In the genomic region with DNA sequence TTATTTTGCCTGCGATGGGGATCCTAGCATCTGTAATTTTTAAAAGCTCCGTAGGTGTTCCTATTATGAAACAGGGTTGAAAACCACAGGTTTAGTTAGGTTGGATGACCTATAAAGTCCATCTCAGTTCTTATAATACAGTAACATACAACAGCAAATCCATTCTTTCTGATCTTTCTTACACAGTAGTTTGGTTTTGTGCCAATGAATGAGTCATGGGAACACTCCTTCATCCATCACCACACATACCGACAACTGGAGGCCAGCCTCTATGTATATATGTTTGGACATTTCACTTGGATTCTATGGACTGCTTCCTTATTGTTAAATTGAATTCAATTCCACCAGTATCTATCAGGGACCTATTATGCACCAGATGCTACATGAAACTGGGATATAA, we compare ENCODE assay signal across 13 cellular contexts.
DNase-seq lines count a peak whose midpoint lies in the region; ATAC-seq and TF ChIP-seq lines count a peak whose summit lies in the region.
"Had no signal": no experiment of that assay in that cellular context is flagged by ENCODE, and none has a peak within 500 bp of the region (broad histone marks: within the 10 kb centered on the region; RNA-seq: fewer than 3 reads in every experiment).

No MANE protein-coding gene starts in this region.

- DNase-seq in left ventricle myocardium superior = no peak
- DNase-seq in Right ventricle myocardium superior = no peak
- DNase-seq in SW480 (ENCODE audit: low spot score) = peak; percentile 83
- DNase-seq in fibroblast of villous mesenchyme (ENCODE audit: low read depth) = peak; percentile 39
- no peak for DNase-seq in effector CD4-positive, alpha-beta T cell
- no peak for DNase-seq in activated CD8-positive, alpha-beta T cell treated with anti-CD3 and anti-CD28 coated beads, Interleukin-2, amount 10 ng/mL, durations not matched to agents 7 days and 5 days
- no peak for DNase-seq in NCI-H524 (lab: John Stamatoyannopoulos, UW)
- DNase-seq: activated CD4-positive, alpha-beta memory T cell treated with anti-CD3 and anti-CD28 coated beads, Interleukin-2, amount 10 ng/mL, durations not matched to agents 7 days and 5 days; islet precursor cell; ovary had no signal

- no peaks in the 10 kb centered on the region for H3K27me3 Mint-ChIP-seq in activated CD8-positive, alpha-beta T cell treated with anti-CD3 and anti-CD28 coated beads, Interleukin-2, amount 10 ng/mL, durations not matched to agents 7 days and 5 days (ENCODE audit: low read depth)
- H3K27me3 Mint-ChIP-seq: activated CD4-positive, alpha-beta memory T cell treated with anti-CD3 and anti-CD28 coated beads, Interleukin-2, amount 10 ng/mL, durations not matched to agents 7 days and 5 days; activated naive CD4-positive, alpha-beta T cell treated with anti-CD3 and anti-CD28 coated beads, Interleukin-2, amount 50 U/mL, for 24 hours had no signal

- CTCF ChIA-PET in activated CD8-positive, alpha-beta T cell treated with anti-CD3 and anti-CD28 coated beads, Interleukin-2, amount 10 ng/mL, durations not matched to agents 7 days and 5 days (lab: Charles Lee) = no interaction called here

- ATAC-seq in left ventricle myocardium superior (peak; percentile 31), Right ventricle myocardium superior (ENCODE audit: poor library complexity) (no peak), GM18868 (IDR thresholded peaks at IDR 0.05; ENCODE audit: unreplicated experiment) (no peak)
- ATAC-seq in activated CD8-positive, alpha-beta T cell treated with anti-CD3 and anti-CD28 coated beads, Interleukin-2, amount 10 ng/mL, durations not matched to agents 7 days and 5 days = no peak

- no peaks in the 10 kb centered on the region for H3K36me3 Mint-ChIP-seq in activated CD8-positive, alpha-beta T cell treated with anti-CD3 and anti-CD28 coated beads, Interleukin-2, amount 10 ng/mL, durations not matched to agents 7 days and 5 days (ENCODE audit: low read depth)

- no peaks in the 10 kb centered on the region for H3K4me1 Mint-ChIP-seq in activated CD8-positive, alpha-beta T cell treated with anti-CD3 and anti-CD28 coated beads, Interleukin-2, amount 10 ng/mL, durations not matched to agents 7 days and 5 days (ENCODE audit: low read depth)
- H3K4me1 Mint-ChIP-seq: activated CD4-positive, alpha-beta memory T cell treated with anti-CD3 and anti-CD28 coated beads, Interleukin-2, amount 10 ng/mL, durations not matched to agents 7 days and 5 days; activated naive CD4-positive, alpha-beta T cell treated with anti-CD3 and anti-CD28 coated beads, Interleukin-2, amount 50 U/mL, for 24 hours had no signal

- POLR2A ChIA-PET in activated CD8-positive, alpha-beta T cell treated with anti-CD3 and anti-CD28 coated beads, Interleukin-2, amount 10 ng/mL, durations not matched to agents 7 days and 5 days (lab: Charles Lee) = no interaction called here

- H3K4me3 ChIP-seq in fibroblast of villous mesenchyme (ENCODE audit: low read depth, low read length) = no peak overlapping the region
- H3K4me3 ChIP-seq: ovary, SK-N-MC had no signal

- intact Hi-C loops in left ventricle myocardium superior (cut with micrococcal nuclease) (no loop called here), Right ventricle myocardium superior (cut with DNase I) (no loop called here)

- no peaks in the 10 kb centered on the region for H3K9me3 Mint-ChIP-seq in activated CD8-positive, alpha-beta T cell treated with anti-CD3 and anti-CD28 coated beads, Interleukin-2, amount 10 ng/mL, durations not matched to agents 7 days and 5 days (ENCODE audit: insufficient read depth)
- H3K9me3 Mint-ChIP-seq: activated CD4-positive, alpha-beta memory T cell treated with anti-CD3 and anti-CD28 coated beads, Interleukin-2, amount 10 ng/mL, durations not matched to agents 7 days and 5 days; activated naive CD4-positive, alpha-beta T cell treated with anti-CD3 and anti-CD28 coated beads, Interleukin-2, amount 50 U/mL, for 24 hours had no signal

- no peak overlapping the region for H3K4me3 Mint-ChIP-seq in activated CD8-positive, alpha-beta T cell treated with anti-CD3 and anti-CD28 coated beads, Interleukin-2, amount 10 ng/mL, durations not matched to agents 7 days and 5 days
- H3K4me3 Mint-ChIP-seq: activated CD4-positive, alpha-beta memory T cell treated with anti-CD3 and anti-CD28 coated beads, Interleukin-2, amount 10 ng/mL, durations not matched to agents 7 days and 5 days; activated naive CD4-positive, alpha-beta T cell treated with anti-CD3 and anti-CD28 coated beads, Interleukin-2, amount 50 U/mL, for 24 hours had no signal

- no peak for TF ChIP-seq CTCF in fibroblast of villous mesenchyme (IDR thresholded peaks at IDR 0.05; ENCODE audit: insufficient read depth, low read depth, low read length)

- no peak overlapping the region for H3K27ac Mint-ChIP-seq in activated CD8-positive, alpha-beta T cell treated with anti-CD3 and anti-CD28 coated beads, Interleukin-2, amount 10 ng/mL, durations not matched to agents 7 days and 5 days
- H3K27ac Mint-ChIP-seq: activated CD4-positive, alpha-beta memory T cell treated with anti-CD3 and anti-CD28 coated beads, Interleukin-2, amount 10 ng/mL, durations not matched to agents 7 days and 5 days; activated naive CD4-positive, alpha-beta T cell treated with anti-CD3 and anti-CD28 coated beads, Interleukin-2, amount 50 U/mL, for 24 hours had no signal

Comparison
In these comparisons a context has a peak if more than half of its experiments do, and no peak if none do; other contexts are left out.
1. DNase-seq: peak in SW480 (single experiment) and fibroblast of villous mesenchyme (single experiment); none in left ventricle myocardium superior (single experiment), Right ventricle myocardium superior (single experiment), effector CD4-positive, alpha-beta T cell (single experiment), activated CD8-positive, alpha-beta T cell treated with anti-CD3 and anti-CD28 coated beads, Interleukin-2, amount 10 ng/mL, durations not matched to agents 7 days and 5 days (single experiment) and NCI-H524 (0 of 2).